11 cellular contexts compared by ENCODE assay signal in genomic region chr17:79942591-79943353, GRCh38.
DNase-seq lines count a peak whose midpoint lies in the region; ATAC-seq, FAIRE-seq and TF ChIP-seq lines count a peak whose summit lies in the region.
"Had no signal": no experiment of that assay in that cellular context is flagged by ENCODE, and none has a peak within 500 bp of the region (broad histone marks: within the 10 kb centered on the region; RNA-seq: fewer than 3 reads in every experiment).

No MANE protein-coding gene starts in this region.

- intact Hi-C loops in activated B cell treated with CpG ODN at 0.5 μM for 24 hours (cut with micrococcal nuclease) (loop anchor here (1.0 kb wide), 1 partner anchor 8 kb away; no protein-coding TSS in a partner anchor), sigmoid colon (cut with DNase I) (no loop called here)

- TF ChIP-seq CTCF in activated B cell treated with CpG ODN at 0.5 μM for 24 hours (IDR thresholded peaks at IDR 0.05) (no peak), sigmoid colon (IDR thresholded peaks at IDR 0.05) (no peak)

- peaks cover 5 to 67% (median 10%) of the 10 kb centered on the region in 4 donors for H3K36me3 ChIP-seq in sigmoid colon

- H3K9me3 ChIP-seq in sigmoid colon = no peaks in the 10 kb centered on the region
- H3K9me3 ChIP-seq: stomach had no signal

- H3K4me1 ChIP-seq in sigmoid colon = no peaks in the 10 kb centered on the region

- H3K27me3 Mint-ChIP-seq in activated B cell treated with CpG ODN at 0.5 μM for 24 hours = no peaks in the 10 kb centered on the region

- peak overlapping the region; percentile 74 for H3K27ac Mint-ChIP-seq in activated B cell treated with CpG ODN at 0.5 μM for 24 hours

- H3K4me3 Mint-ChIP-seq in activated B cell treated with CpG ODN at 0.5 μM for 24 hours = peak overlapping the region; percentile 67

- 55 to 87% methylated on average over 35 of the region's 35 CpGs for WGBS in sigmoid colon, 2 donors

- H3K4me3 ChIP-seq in sigmoid colon = no peak overlapping the region
- H3K4me3 ChIP-seq: stomach had no signal

- H3K36me3 Mint-ChIP-seq in activated B cell treated with CpG ODN at 0.5 μM for 24 hours (ENCODE audit: low read depth) = peaks cover 4% of the 10 kb centered on the region

- TF ChIP-seq POLR2A in GM12891 (IDR thresholded peaks at IDR 0.05; ENCODE audit: low read depth, low read length) = no peak
- no peak for TF ChIP-seq POLR2A in sigmoid colon (IDR thresholded peaks at IDR 0.05)

- H3K4me1 Mint-ChIP-seq in activated B cell treated with CpG ODN at 0.5 μM for 24 hours = peaks cover 61% of the 10 kb centered on the region

- CTCF ChIA-PET in activated B cell treated with CpG ODN at 0.5 μM for 24 hours (lab: Charles Lee) = no interaction called here

- peak; percentile 78 for FAIRE-seq in GM12891 (lab: Jason Lieb, UNC)

- no peaks in the 10 kb centered on the region for H3K9me3 Mint-ChIP-seq in activated B cell treated with CpG ODN at 0.5 μM for 24 hours

- POLR2A ChIA-PET in activated B cell treated with CpG ODN at 0.5 μM for 24 hours (lab: Charles Lee) = interaction anchor here (0.9 to 1.5 kb wide), 2 partner anchors 9 to 12 kb away, joined by 3 to 5 read pairs; no protein-coding TSS in a partner anchor

- no peak for DNase-seq in GM12891 (ENCODE audit: insufficient read length, low spot score)
- peak; percentile 30 for DNase-seq in activated B cell treated with CpG ODN at 0.5 μM for 24 hours
- peak; percentile 68 for DNase-seq in glomerular visceral epithelial cell (ENCODE audit: extremely low spot score)
- DNase-seq in sigmoid colon = peak; percentile 70
- no peak for DNase-seq in AG20443 (ENCODE audit: low spot score)
- DNase-seq in NCI-H1436 treated with DMSO at 0.1 percent for 48 hours (lab: John Stamatoyannopoulos, UW) = no peak
- DNase-seq: NCI-H774, nucleus accumbens, stomach had no signal

- TF ChIP-seq EP300 in sigmoid colon (IDR thresholded peaks at IDR 0.05) = no peak

- H3K27ac ChIP-seq in sigmoid colon = no peak overlapping the region
- H3K27ac ChIP-seq: stomach had no signal

- no peaks in the 10 kb centered on the region for H3K27me3 ChIP-seq in sigmoid colon
- H3K27me3 ChIP-seq: stomach had no signal

- ATAC-seq in activated B cell treated with CpG ODN at 0.5 μM for 24 hours (ENCODE audit: low read depth) = peak; percentile 78
- no peak for ATAC-seq in HG03521 (IDR thresholded peaks at IDR 0.05; ENCODE audit: unreplicated experiment)
- ATAC-seq in HG02678 (IDR thresholded peaks at IDR 0.05; ENCODE audit: unreplicated experiment) = no peak

TF ChIP-seq in GM12891, 5 proteins besides CTCF, POLR2A, EP300 and RAD21:
- TF ChIP-seq TAF1 (IDR thresholded peaks at IDR 0.05; ENCODE audit: low read depth, low read length) = no peak
- no peak for TF ChIP-seq PAX5 (IDR thresholded peaks at IDR 0.05; ENCODE audit: insufficient read depth, low read length, severe bottlenecking)
- no peak for TF ChIP-seq POU2F2 (IDR thresholded peaks at IDR 0.05; ENCODE audit: low read depth, low read length)
- no peak for TF ChIP-seq POLR2AphosphoS5 (IDR thresholded peaks at IDR 0.05; ENCODE audit: low read depth, low read length)
- no peak for TF ChIP-seq SPI1 (IDR thresholded peaks at IDR 0.05; ENCODE audit: low read depth, low read length)

Comparison
In these comparisons a context has a peak if more than half of its experiments do, and no peak if none do; other contexts are left out.
1. DNase-seq: peak in activated B cell treated with CpG ODN at 0.5 μM for 24 hours (single experiment), glomerular visceral epithelial cell (single experiment) and sigmoid colon (single experiment); none in GM12891 (single experiment), AG20443 (single experiment) and NCI-H1436 treated with DMSO at 0.1 percent for 48 hours (single experiment).